ENCODE assay signal across 8 cellular contexts in genomic region chr16:83813818-83814653, GRCh38. TPM values are rescaled to one million over a fixed set of nuclear protein-coding genes. Genes with fewer than 3 reads are reported as not detected.
A peak's percentile ranks its signal among the peaks of the same experiment; 100 is the strongest.
DNase-seq lines count a peak whose midpoint lies in the region; ATAC-seq, FAIRE-seq and TF ChIP-seq lines count a peak whose summit lies in the region.

No MANE protein-coding gene starts in this region.

- no TSS peak for BruUV-seq in GM12878 (replicated peaks; lab: Mats Ljungman, UMichigan)

- H3K36me3 ChIP-seq in GM12878 (ENCODE audit: control insufficient read depth in 2 of 2, insufficient read depth in 2 of 2, low read length in 1 of 2) (peaks cover 0 to 11% of the 10 kb centered on the region in 2 experiments; a peak in 1 of 4 replicates), mesenchymal stem cell (ENCODE audit: control insufficient read depth in 1 of 2, insufficient read depth in 2 of 2, low read depth in 1 of 2, low read length in 2 of 2) (peaks cover 13 to 29% of the 10 kb centered on the region in 2 experiments)

- no peak overlapping the region for H2BK15ac ChIP-seq in mesenchymal stem cell (ENCODE audit: low read depth, poor library complexity, severe bottlenecking)

- TF ChIP-seq RAD21 in GM12878 (IDR thresholded peaks at IDR 0.05; ENCODE audit: insufficient read depth, low read depth, low read length) = no peak

- H3K9me3 ChIP-seq in GM12878 (replicated peaks; ENCODE audit: control insufficient read depth, insufficient read depth, low read length) = no peaks in the 10 kb centered on the region
- H3K9me3 ChIP-seq in mesenchymal stem cell (ENCODE audit: control insufficient read depth, low read length) = no peaks in the 10 kb centered on the region

- intact Hi-C loops in GM12878 (cut with micrococcal nuclease; ENCODE audit: unreplicated experiment) = no loop called here

- H3K14ac ChIP-seq in mesenchymal stem cell (ENCODE audit: low read length in 2 of 2) = peak overlapping the region in 1 of 2 experiments; percentile 44

- peaks cover 7% of the 10 kb centered on the region for H3K79me2 ChIP-seq in GM12878 (ENCODE audit: control insufficient read depth, insufficient read depth, low read length)

- RAD21 ChIA-PET in GM12878 (lab: Charles Lee; ENCODE audit: unreplicated experiment) = no interaction called here

- peaks cover 4% of the 10 kb centered on the region for H3K79me1 ChIP-seq in mesenchymal stem cell (replicated peaks; ENCODE audit: low read length, poor library complexity, severe bottlenecking)

- no peak overlapping the region for H3K4ac ChIP-seq in mesenchymal stem cell (ENCODE audit: low read depth in 1 of 2, low read length in 2 of 2)

- H3K27ac ChIP-seq in GM12878 (ENCODE audit: control insufficient read depth, insufficient read depth) (no peak overlapping the region), mesenchymal stem cell (ENCODE audit: low read length, poor library complexity, severe bottlenecking) (peak overlapping the region; percentile 59)

- H3K27me3 ChIP-seq in GM12878 (replicated peaks in 1 of 2; ENCODE audit: control insufficient read depth in 2 of 2, insufficient read depth in 2 of 2, low read length in 1 of 2) = no peaks in the 10 kb centered on the region
- H3K27me3 ChIP-seq in mesenchymal stem cell (ENCODE audit: control insufficient read depth in 1 of 2, insufficient read depth in 1 of 2, low read length in 2 of 2) = no peaks in the 10 kb centered on the region

- no peak for TF ChIP-seq EP300 in GM12878 (IDR thresholded peaks at IDR 0.05; ENCODE audit: borderline replicate concordance in 1 of 2, control insufficient read depth in 1 of 2, low read depth in 2 of 2, low read length in 2 of 2)

- no peak for TF ChIP-seq CTCF in GM12878 (IDR thresholded peaks at IDR 0.05 in 2 of 3, conservative IDR thresholded peaks at IDR 0.05 in 1 of 3; ENCODE audit: control insufficient read depth in 2 of 3, extremely low read depth in 1 of 3, insufficient read depth in 1 of 3, low read depth in 3 of 3, low read length in 3 of 3)

- ATAC-seq in GM19324 (IDR thresholded peaks at IDR 0.05; ENCODE audit: low FRiP score, unreplicated experiment) = peak; percentile 85
- ATAC-seq in GM12878 = peak; percentile 37
- no peak for ATAC-seq in GM21528 (IDR thresholded peaks at IDR 0.05; ENCODE audit: low FRiP score, unreplicated experiment)
- no peak for ATAC-seq in HG02870 (IDR thresholded peaks at IDR 0.05; ENCODE audit: unreplicated experiment)

- peak; percentile 23 for FAIRE-seq in GM12878 (lab: Jason Lieb, UNC)

- H4K91ac ChIP-seq in mesenchymal stem cell (ENCODE audit: low read length) = no peak overlapping the region

- peak; percentile 64 for TF ChIP-seq POLR2A in GM12878 (IDR thresholded peaks at IDR 0.05; ENCODE audit: low read depth, low read length)

- H3K18ac ChIP-seq in mesenchymal stem cell (ENCODE audit: low read depth in 1 of 2, low read length in 2 of 2) = no peak overlapping the region

- no peak overlapping the region for H2AK5ac ChIP-seq in mesenchymal stem cell (ENCODE audit: low read length, severe bottlenecking)

- SMC1A ChIA-PET in GM12878 (lab: Charles Lee; ENCODE audit: uncharacterized antibody, unreplicated experiment) = no interaction called here

- CTCF ChIA-PET in GM12878 (lab: Yijun Ruan, JAX) = interaction anchor here (0.7 to 2.5 kb wide), 3 partner anchors 10 to 113 kb away, joined by 4 to 9 read pairs (median 7); no protein-coding TSS in a partner anchor

- no peak overlapping the region for H4K8ac ChIP-seq in mesenchymal stem cell (ENCODE audit: low read length)

- no peak overlapping the region for H2BK120ac ChIP-seq in mesenchymal stem cell (ENCODE audit: low read depth, low read length)

- no peak overlapping the region for H3K4me2 ChIP-seq in GM12878 (ENCODE audit: control insufficient read depth, insufficient read depth)
- peak overlapping the region; percentile 6 for H3K4me2 ChIP-seq in mesenchymal stem cell (ENCODE audit: low read length, poor library complexity, severe bottlenecking)

- POLR2A ChIA-PET in GM12878 (lab: Charles Lee) = no interaction called here

- H2BK12ac ChIP-seq in mesenchymal stem cell (ENCODE audit: low read length in 2 of 2) = no peak overlapping the region

- WGBS in GM12878 (ENCODE audit: insufficient coverage, insufficient replicate concordance, low lambda C conversion rate, missing lambda C conversion rate) = 35% methylated on average over 13 of the region's 13 CpGs
- 38% methylated on average over 12 of the region's 13 CpGs for WGBS in mesenchymal stem cell

- H4K20me1 ChIP-seq in GM12878 (ENCODE audit: control insufficient read depth, insufficient read depth) = peaks cover 1% of the 10 kb centered on the region; the same call in 1 of the 2 replicates

- in situ Hi-C loops in GM12878 (cut with MboI) = no loop called here

- H3K9ac ChIP-seq in GM12878 (ENCODE audit: control insufficient read depth, insufficient read depth, low read length) (no peak overlapping the region), mesenchymal stem cell (ENCODE audit: low read length) (peak overlapping the region; percentile 66)

- no peak overlapping the region for H3K4me3 ChIP-seq in GM12878
- H3K4me3 ChIP-seq in mesenchymal stem cell (ENCODE audit: insufficient read depth in 1 of 2, low read depth in 1 of 2, low read length in 2 of 2) = peak overlapping the region in 1 of 2 experiments; percentile 58

- H2AFZ ChIP-seq in GM12878 (ENCODE audit: control insufficient read depth, low read depth, low read length) (no peak overlapping the region), mesenchymal stem cell (ENCODE audit: low read depth, low read length) (no peak overlapping the region)

- no peak overlapping the region for H2BK5ac ChIP-seq in mesenchymal stem cell (ENCODE audit: low read depth, low read length, poor library complexity, severe bottlenecking)

- H3K23ac ChIP-seq in mesenchymal stem cell (ENCODE audit: low read length in 2 of 2) = no peak overlapping the region

- DNase-seq in LHCN-M2 (ENCODE audit: low read depth) (peak; percentile 89), GM12878 (ENCODE audit: low read depth, low spot score) (no peak), mesenchymal stem cell (peak; percentile 86), cerebellar nuclear complex (lab: John Stamatoyannopoulos, UW) (no peak), GM19238 (ENCODE audit: insufficient read length, low spot score) (no peak)

- H3K4me1 ChIP-seq in GM12878 (ENCODE audit: control insufficient read depth, insufficient read depth, low read length) = peaks cover 2% of the 10 kb centered on the region; the same call in 1 of the 2 replicates
- peaks cover 11% of the 10 kb centered on the region for H3K4me1 ChIP-seq in mesenchymal stem cell (ENCODE audit: control insufficient read depth, insufficient read depth, low read depth, low read length)

TF ChIP-seq in GM12878, 131 proteins besides CTCF, POLR2A, EP300 and RAD21 (continues in another document):
- TF ChIP-seq RCOR1 (conservative IDR thresholded peaks at IDR 0.05; ENCODE audit: low read depth, low read length) = no peak
- TF ChIP-seq CEBPZ (IDR thresholded peaks at IDR 0.05; ENCODE audit: low read depth, low read length) = no peak
- no peak for TF ChIP-seq STAT3 (IDR thresholded peaks at IDR 0.05; ENCODE audit: low read depth, low read length)
- no peak for TF ChIP-seq FOS (IDR thresholded peaks at IDR 0.05; ENCODE audit: borderline replicate concordance, extremely low read depth, insufficient read length)

RNA-seq across cellular contexts. Expression of gene HSBP1, which starts 6.3 kb away (rescaled TPM):
- 20.1 and 25.7 TPM in 2 replicates for total RNA-seq in LHCN-M2 (2014; rRNA removed)
- polyA plus RNA-seq in LHCN-M2 (2012) = 226 TPM
- 7.6 and 11.4 TPM in 2 replicates for total RNA-seq in GM12878 (2013; cell fraction: nucleolus; rRNA removed)
- total RNA-seq in GM12878 (2014; rRNA removed) = 44.1 and 45.9 TPM in 2 replicates
- 51.3 and 54.1 TPM in 2 replicates for total RNA-seq in GM12878 (2014; rRNA removed; fragmentation: Illumina TruSeq; extraction: Trizol)
- 54.5 and 59.8 TPM in 2 replicates for total RNA-seq in GM12878 (2021)
- 6.0 TPM for polyA plus RNA-seq in GM12878 (2011; ENCODE audit: low read depth)
- polyA plus RNA-seq in GM12878 (2011; rRNA removed) = 109 and 132 TPM in 2 replicates
- 17.1 and 38.7 TPM in 2 replicates for polyA plus RNA-seq in GM12878 (2011; cell fraction: cytosol; rRNA removed)
- polyA plus RNA-seq in GM12878 (2011; cell fraction: nucleus; rRNA removed) = 34.6 and 47.6 TPM in 2 replicates
- polyA plus RNA-seq in GM12878 (2012) = 60.2 and 102 TPM in 2 replicates
- polyA plus RNA-seq in GM12878 (2014; fragmentation: Illumina TruSeq; extraction: Trizol) = 13.4 and 26.6 TPM in 2 replicates
- 100 to 1,000 TPM; 240 to 263 TPM for polyA plus RNA-seq in GM12878 (2014; fragmentation: Nextera tagmentation; extraction: Ambion mirVana)
- 82.5 and 89.5 TPM in 2 replicates for polyA plus RNA-seq in GM12878 (2014; rRNA removed)
- 100 to 1,000 TPM; 188 to 194 TPM for polyA plus RNA-seq in GM12878 (2016; fragmentation: Nextera tagmentation; extraction: Ambion mirVana)
- 25.0 and 53.8 TPM in 2 replicates for polyA minus RNA-seq in GM12878 (2011; rRNA and poly(A)+ RNA removed)
- 11.1 and 11.5 TPM in 2 replicates for polyA minus RNA-seq in GM12878 (2011; cell fraction: cytosol; rRNA and poly(A)+ RNA removed)
- 10.2 and 16.3 TPM in 2 replicates for polyA minus RNA-seq in GM12878 (2011; cell fraction: nucleus; rRNA and poly(A)+ RNA removed)
- 183 TPM for polyA plus RNA-seq in mesenchymal stem cell (2013, experiment 1 of 2)
- 189 TPM for polyA plus RNA-seq in mesenchymal stem cell (2013, experiment 2 of 2)

Comparison
In these comparisons a context has a peak if more than half of its experiments do, and no peak if none do; other contexts are left out.
1. ATAC-seq: peak in GM19324 (single experiment) and GM12878 (single experiment); none in GM21528 (single experiment) and HG02870 (single experiment).
2. DNase-seq: peak in LHCN-M2 (single experiment) and mesenchymal stem cell (single experiment); none in GM12878 (single experiment), cerebellar nuclear complex (0 of 2) and GM19238 (single experiment).